ENCODE assay signal across 1 cellular context in genomic region chr6:157455731-157456523, GRCh38.
TF ChIP-seq lines count a peak whose summit lies in the region.

No MANE protein-coding gene starts in this region.

TF ChIP-seq in WTC11, 78 proteins besides CTCF, POLR2A, EP300 and RAD21 (continued from another document):
- TF ChIP-seq, protein P1, sequence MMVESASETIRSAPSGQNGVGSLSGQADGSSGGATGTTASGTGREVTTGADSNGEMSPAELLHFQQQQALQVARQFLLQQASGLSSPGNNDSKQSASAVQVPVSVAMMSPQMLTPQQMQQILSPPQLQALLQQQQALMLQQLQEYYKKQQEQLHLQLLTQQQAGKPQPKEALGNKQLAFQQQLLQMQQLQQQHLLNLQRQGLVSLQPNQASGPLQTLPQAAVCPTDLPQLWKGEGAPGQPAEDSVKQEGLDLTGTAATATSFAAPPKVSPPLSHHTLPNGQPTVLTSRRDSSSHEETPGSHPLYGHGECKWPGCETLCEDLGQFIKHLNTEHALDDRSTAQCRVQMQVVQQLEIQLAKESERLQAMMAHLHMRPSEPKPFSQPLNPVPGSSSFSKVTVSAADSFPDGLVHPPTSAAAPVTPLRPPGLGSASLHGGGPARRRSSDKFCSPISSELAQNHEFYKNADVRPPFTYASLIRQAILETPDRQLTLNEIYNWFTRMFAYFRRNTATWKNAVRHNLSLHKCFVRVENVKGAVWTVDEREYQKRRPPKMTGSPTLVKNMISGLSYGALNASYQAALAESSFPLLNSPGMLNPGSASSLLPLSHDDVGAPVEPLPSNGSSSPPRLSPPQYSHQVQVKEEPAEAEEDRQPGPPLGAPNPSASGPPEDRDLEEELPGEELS (CRISPR knock-in tag; IDR thresholded peaks at IDR 0.05) = no peak
- TF ChIP-seq ZNF121 (CRISPR knock-in tag; IDR thresholded peaks at IDR 0.05) = no peak
